ENCODE assay signal across 13 cellular contexts in genomic region chr18:76992226-76993084, GRCh38.
"Had no signal": no experiment of that assay in that cellular context is flagged by ENCODE, and none has a peak within 500 bp of the region (broad histone marks: within the 10 kb centered on the region; RNA-seq: fewer than 3 reads in every experiment).

No MANE protein-coding gene starts in this region.

- H3K36me3 ChIP-seq: adrenal gland, ovary had no signal

- DNase-seq: activated CD4-positive, alpha-beta T cell treated with anti-CD3 and anti-CD28 coated beads for 4 hours; activated CD8-positive, alpha-beta T cell treated with anti-CD3 and anti-CD28 coated beads, Interleukin-2, amount 10 ng/mL, durations not matched to agents 7 days and 5 days; activated naive CD4-positive, alpha-beta T cell treated with anti-CD3 and anti-CD28 coated beads, Interleukin-2, amount 50 U/mL, for 16 hours; effector memory CD8-positive, alpha-beta T cell; erythroblast; mammary epithelial cell; natural killer cell; ovary; stimulated activated CD4-positive, alpha-beta T cell treated with anti-CD3 and anti-CD28 coated beads, Interleukin-4, amount 100 ng/mL, for 4 hours; T-cell; T1000 had no signal

- H3K27me3 ChIP-seq: adrenal gland, ovary had no signal

- H3K27ac ChIP-seq: adrenal gland, ovary had no signal

- ATAC-seq: activated CD8-positive, alpha-beta T cell treated with anti-CD3 and anti-CD28 coated beads, Interleukin-2, amount 10 ng/mL, durations not matched to agents 7 days and 5 days; effector memory CD8-positive, alpha-beta T cell; natural killer cell; T-cell had no signal

- H3K9me3 ChIP-seq: adrenal gland, ovary had no signal

- H3K4me3 ChIP-seq: adrenal gland, ovary had no signal

- FAIRE-seq: colon had no signal

- H3K4me1 ChIP-seq: adrenal gland had no signal
